11 cellular contexts compared by ENCODE assay signal in genomic region chr13:46633416-46633815, GRCh38.
DNase-seq lines count a peak whose midpoint lies in the region; ATAC-seq, FAIRE-seq and TF ChIP-seq lines count a peak whose summit lies in the region.
"Had no signal": no experiment of that assay in that cellular context is flagged by ENCODE, and none has a peak within 500 bp of the region (broad histone marks: within the 10 kb centered on the region; RNA-seq: fewer than 3 reads in every experiment).

No MANE protein-coding gene starts in this region.

- no peak overlapping the region for H2AFZ ChIP-seq in SK-N-SH (ENCODE audit: low read depth)
- H2AFZ ChIP-seq in smooth muscle cell (ENCODE audit: low read depth): no peak overlapping the region

- 18% methylated on average over 3 of the region's 3 CpGs for WGBS in SK-N-SH (ENCODE audit: low lambda C conversion rate)
- 7% methylated on average over 3 of the region's 3 CpGs for WGBS in smooth muscle cell (ENCODE audit: low lambda C conversion rate)

- no peak for TF ChIP-seq EP300 in SK-N-SH (IDR thresholded peaks at IDR 0.05; ENCODE audit: borderline replicate concordance in 1 of 2, low read depth in 1 of 2, low read length in 1 of 2)

- no peak for DNase-seq in GM18507 (ENCODE audit: extremely low spot score, insufficient read length, low read depth)
- DNase-seq in SK-N-SH: no peak
- DNase-seq in foreskin melanocyte: peak; percentile 61
- no peak for DNase-seq in smooth muscle cell (lab: John Stamatoyannopoulos, UW; ENCODE audit: unreplicated experiment)
- no peak for DNase-seq in stimulated activated CD4-positive, alpha-beta T cell treated with anti-CD3 and anti-CD28 coated beads, Interleukin-15, amount 100 ng/mL, for 24 hours
- DNase-seq in effector memory CD4-positive, alpha-beta T cell: no peak
- DNase-seq: activated CD4-positive, alpha-beta T cell treated with anti-CD3 and anti-CD28 coated beads for 1 hour; activated naive CD4-positive, alpha-beta T cell treated with anti-CD3 and anti-CD28 coated beads, Interleukin-2, amount 50 U/mL, for 16 hours; NCI-H2029 had no signal

- 0 out of 2 replicates have a peak, but pooled peaks cover 2% of the 10 kb centered on the region for H4K20me1 ChIP-seq in SK-N-SH (ENCODE audit: insufficient read depth)
- peaks cover 71% of the 10 kb centered on the region for H4K20me1 ChIP-seq in smooth muscle cell (ENCODE audit: low read depth)

- H3K27me3 ChIP-seq in SK-N-SH (ENCODE audit: insufficient read depth) (no peaks in the 10 kb centered on the region), smooth muscle cell (ENCODE audit: low read depth) (no peaks in the 10 kb centered on the region)
- H3K27me3 ChIP-seq in effector memory CD4-positive, alpha-beta T cell (replicated peaks; ENCODE audit: control insufficient read depth, insufficient read depth, low read length, poor library complexity, severe bottlenecking): no peaks in the 10 kb centered on the region

- no peak for ATAC-seq in HG03460 (IDR thresholded peaks at IDR 0.05; ENCODE audit: unreplicated experiment)

- H3K27ac ChIP-seq in SK-N-SH (ENCODE audit: low read depth in 2 of 2, low read length in 1 of 2) (peak overlapping the region in 1 of 2 experiments; percentile 53; a peak in 3 of 4 replicates), smooth muscle cell (ENCODE audit: low read depth) (peak overlapping the region; percentile 64)
- no peak overlapping the region for H3K27ac ChIP-seq in effector memory CD4-positive, alpha-beta T cell (ENCODE audit: insufficient read depth, low read length, poor library complexity, severe bottlenecking)

- CTCF ChIA-PET in SK-N-SH (lab: Yijun Ruan, JAX): interaction anchor here (1.0 to 1.2 kb wide), 4 partner anchors 12 to 87 kb away, joined by 3 to 6 read pairs (median 4); no protein-coding TSS in a partner anchor

- H3K9me3 ChIP-seq in SK-N-SH: no peaks in the 10 kb centered on the region
- no peaks in the 10 kb centered on the region for H3K9me3 ChIP-seq in smooth muscle cell (replicated peaks; ENCODE audit: low read depth)
- H3K9me3 ChIP-seq in effector memory CD4-positive, alpha-beta T cell (ENCODE audit: control insufficient read depth, low read length): no peaks in the 10 kb centered on the region

- peak; percentile 47 for FAIRE-seq in GM18507 (lab: Jason Lieb, UNC)
- FAIRE-seq: G401.6 had no signal

- H3K36me3 ChIP-seq in SK-N-SH (replicated peaks in 1 of 2; ENCODE audit: control insufficient read depth in 1 of 2, insufficient read depth in 2 of 2, low read length in 1 of 2): no peaks in the 10 kb centered on the region
- H3K36me3 ChIP-seq in smooth muscle cell (ENCODE audit: low read depth): no peaks in the 10 kb centered on the region
- no peaks in the 10 kb centered on the region for H3K36me3 ChIP-seq in effector memory CD4-positive, alpha-beta T cell (ENCODE audit: control insufficient read depth, insufficient read depth, low read length)

- peaks cover 36 to 41% of the 10 kb centered on the region in 2 experiments; a peak in 3 of 4 replicates for H3K4me1 ChIP-seq in SK-N-SH (ENCODE audit: control insufficient read depth in 1 of 2, insufficient read depth in 2 of 2, low read depth in 1 of 2, low read length in 1 of 2)
- peaks cover 27% of the 10 kb centered on the region for H3K4me1 ChIP-seq in smooth muscle cell (ENCODE audit: low read depth)
- H3K4me1 ChIP-seq in effector memory CD4-positive, alpha-beta T cell (ENCODE audit: control insufficient read depth, insufficient read depth, low read length, poor library complexity, severe bottlenecking): peaks cover 6% of the 10 kb centered on the region

- H3K4me2 ChIP-seq in SK-N-SH (0 out of 2 replicates have a peak overlapping the region, but pooled peaks have one; percentile 26), smooth muscle cell (peak overlapping the region; percentile 49)

- no peak for TF ChIP-seq RAD21 in SK-N-SH (IDR thresholded peaks at IDR 0.05; ENCODE audit: low read length)

- H3K9me2 ChIP-seq in SK-N-SH: no peaks in the 10 kb centered on the region

- POLR2A ChIA-PET in SK-N-SH (lab: Yijun Ruan, JAX): no interaction called here

- H3F3A ChIP-seq in SK-N-SH (replicated peaks; ENCODE audit: insufficient read depth): no peaks in the 10 kb centered on the region
- peaks cover 19% of the 10 kb centered on the region for H3F3A ChIP-seq in smooth muscle cell (ENCODE audit: low read depth)

- H3K79me2 ChIP-seq in SK-N-SH (ENCODE audit: insufficient read depth) (peaks cover 70% of the 10 kb centered on the region; the same call in 1 of the 2 replicates), smooth muscle cell (ENCODE audit: low read depth) (peaks cover 92% of the 10 kb centered on the region)

- TF ChIP-seq CTCF in SK-N-SH (IDR thresholded peaks at IDR 0.05) (no peak), smooth muscle cell (IDR thresholded peaks at IDR 0.05; ENCODE audit: borderline replicate concordance, insufficient read depth, poor library complexity, severe bottlenecking) (no peak)

- H3K4me3 ChIP-seq in SK-N-SH (ENCODE audit: low read depth in 2 of 2, low read length in 1 of 2) (no peak overlapping the region), smooth muscle cell (no peak overlapping the region)
- no peak overlapping the region for H3K4me3 ChIP-seq in effector memory CD4-positive, alpha-beta T cell (ENCODE audit: insufficient read depth, low read depth, low read length, poor library complexity, severe bottlenecking)

- no peak overlapping the region for H3K9ac ChIP-seq in SK-N-SH
- no peak overlapping the region for H3K9ac ChIP-seq in smooth muscle cell (ENCODE audit: low read depth)

TF ChIP-seq in SK-N-SH, 30 proteins besides CTCF, POLR2A, EP300 and RAD21:
- no peak for TF ChIP-seq RXRA (IDR thresholded peaks at IDR 0.05; ENCODE audit: borderline replicate concordance, low read depth)
- no peak for TF ChIP-seq SIN3A (IDR thresholded peaks at IDR 0.05; ENCODE audit: borderline replicate concordance, low read depth, low read length)
- peak; percentile 41; the same call in 1 of the 2 replicates for TF ChIP-seq ELF1 (IDR thresholded peaks at IDR 0.05)
- TF ChIP-seq NFIC (IDR thresholded peaks at IDR 0.05; ENCODE audit: borderline replicate concordance): peak; percentile 40; the same call in 1 of the 2 replicates
- peak; percentile 52 for TF ChIP-seq TCF12 (IDR thresholded peaks at IDR 0.05)
- peak; percentile 16; the same call in 1 of the 2 replicates for TF ChIP-seq FOSL2 (IDR thresholded peaks at IDR 0.05; ENCODE audit: borderline replicate concordance, low read depth)
- peak; percentile 56 for TF ChIP-seq JUND (IDR thresholded peaks at IDR 0.05)
- peak; percentile 63 for TF ChIP-seq MAX (IDR thresholded peaks at IDR 0.05; ENCODE audit: low read depth)
- TF ChIP-seq, protein P1, sequence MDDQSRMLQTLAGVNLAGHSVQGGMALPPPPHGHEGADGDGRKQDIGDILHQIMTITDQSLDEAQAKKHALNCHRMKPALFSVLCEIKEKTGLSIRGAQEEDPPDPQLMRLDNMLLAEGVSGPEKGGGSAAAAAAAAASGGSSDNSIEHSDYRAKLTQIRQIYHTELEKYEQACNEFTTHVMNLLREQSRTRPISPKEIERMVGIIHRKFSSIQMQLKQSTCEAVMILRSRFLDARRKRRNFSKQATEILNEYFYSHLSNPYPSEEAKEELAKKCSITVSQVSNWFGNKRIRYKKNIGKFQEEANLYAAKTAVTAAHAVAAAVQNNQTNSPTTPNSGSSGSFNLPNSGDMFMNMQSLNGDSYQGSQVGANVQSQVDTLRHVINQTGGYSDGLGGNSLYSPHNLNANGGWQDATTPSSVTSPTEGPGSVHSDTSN (IDR thresholded peaks at IDR 0.05): 0 out of 2 replicates have a peak, but pooled peaks have one; percentile 17
